ENCODE assay signal across 18 cellular contexts in genomic region chr16:8819635-8820034, GRCh38. TPM values are rescaled to one million over a fixed set of nuclear protein-coding genes. Genes with fewer than 3 reads are reported as not detected.
DNase-seq lines count a peak whose midpoint lies in the region; ATAC-seq and TF ChIP-seq lines count a peak whose summit lies in the region.
"Had no signal": no experiment of that assay in that cellular context is flagged by ENCODE, and none has a peak within 500 bp of the region (broad histone marks: within the 10 kb centered on the region; RNA-seq: fewer than 3 reads in every experiment).

No MANE protein-coding gene starts in this region.

- H3K27ac Mint-ChIP-seq in activated naive CD8-positive, alpha-beta T cell treated with anti-CD3 and anti-CD28 coated beads, Interleukin-2, amount 10 ng/mL, durations not matched to agents 7 days and 5 days: peak overlapping the region; percentile 19
- H3K27ac Mint-ChIP-seq in activated naive CD8-positive, alpha-beta T cell treated with anti-CD3 and anti-CD28 coated beads, Interleukin-2, amount 50 U/mL, for 24 hours: no peak overlapping the region
- H3K27ac Mint-ChIP-seq in CD14-positive monocyte: peak overlapping the region in 5 of 7 donors; percentile 5 to 80 (median 30)
- H3K27ac Mint-ChIP-seq: B cell, IgD-negative memory B cell had no signal

- no peak for TF ChIP-seq CTCF in CD14-positive monocyte (IDR thresholded peaks at IDR 0.05)

- intact Hi-C loops in CD14-positive monocyte (cut with micrococcal nuclease): no loop called here

- POLR2A ChIA-PET in activated naive CD8-positive, alpha-beta T cell treated with anti-CD3 and anti-CD28 coated beads, Interleukin-2, amount 10 ng/mL, durations not matched to agents 7 days and 5 days (lab: Charles Lee): interaction anchor here (0.7 to 1.2 kb wide), 2 partner anchors 32 to 52 kb away, joined by 3 to 4 read pairs; no protein-coding TSS in a partner anchor

- peaks cover 35% of the 10 kb centered on the region for H3K36me3 Mint-ChIP-seq in activated naive CD8-positive, alpha-beta T cell treated with anti-CD3 and anti-CD28 coated beads, Interleukin-2, amount 10 ng/mL, durations not matched to agents 7 days and 5 days
- H3K36me3 Mint-ChIP-seq in activated naive CD8-positive, alpha-beta T cell treated with anti-CD3 and anti-CD28 coated beads, Interleukin-2, amount 50 U/mL, for 24 hours (ENCODE audit: low read depth): peaks cover 71% of the 10 kb centered on the region
- peaks cover 61 to 75% of the 10 kb centered on the region in 2 donors for H3K36me3 Mint-ChIP-seq in CD14-positive monocyte

- H3K27me3 Mint-ChIP-seq in activated naive CD8-positive, alpha-beta T cell treated with anti-CD3 and anti-CD28 coated beads, Interleukin-2, amount 10 ng/mL, durations not matched to agents 7 days and 5 days: no peaks in the 10 kb centered on the region
- no peaks in the 10 kb centered on the region for H3K27me3 Mint-ChIP-seq in activated naive CD8-positive, alpha-beta T cell treated with anti-CD3 and anti-CD28 coated beads, Interleukin-2, amount 50 U/mL, for 24 hours
- peaks cover 0 to 2% (median 0%) of the 10 kb centered on the region in 3 donors for H3K27me3 Mint-ChIP-seq in CD14-positive monocyte (ENCODE audit: low read depth in 3 of 3)
- H3K27me3 Mint-ChIP-seq: B cell; CD4-positive, alpha-beta memory T cell; IgD-negative memory B cell had no signal

- no peak for DNase-seq in activated naive CD8-positive, alpha-beta T cell treated with anti-CD3 and anti-CD28 coated beads, Interleukin-2, amount 10 ng/mL, durations not matched to agents 7 days and 5 days
- DNase-seq in activated naive CD8-positive, alpha-beta T cell treated with anti-CD3 and anti-CD28 coated beads, Interleukin-2, amount 50 U/mL, for 24 hours: no peak
- DNase-seq in CD14-positive monocyte (ENCODE audit: low spot score): no peak
- peak in 2 of 61 donors; percentile 23 to 30 for DNase-seq in caudate nucleus (lab: John Stamatoyannopoulos, UW)
- DNase-seq in SK-N-DZ (ENCODE audit: low spot score): no peak
- DNase-seq in NAMALWA (ENCODE audit: low spot score): no peak
- no peak for DNase-seq in NCI-H2029 treated with DMSO at 0.1 percent for 48 hours (lab: John Stamatoyannopoulos, UW)
- DNase-seq: CD4-positive, alpha-beta memory T cell; DMS153; DMS79; GF-D8; HCEC 1CT had no signal

- no peaks in the 10 kb centered on the region for H3K9me3 Mint-ChIP-seq in activated naive CD8-positive, alpha-beta T cell treated with anti-CD3 and anti-CD28 coated beads, Interleukin-2, amount 10 ng/mL, durations not matched to agents 7 days and 5 days
- no peaks in the 10 kb centered on the region for H3K9me3 Mint-ChIP-seq in activated naive CD8-positive, alpha-beta T cell treated with anti-CD3 and anti-CD28 coated beads, Interleukin-2, amount 50 U/mL, for 24 hours
- H3K9me3 Mint-ChIP-seq in CD14-positive monocyte: no peaks in the 10 kb centered on the region
- H3K9me3 Mint-ChIP-seq: CD4-positive, alpha-beta memory T cell; GM23338; IgD-negative memory B cell had no signal

- H3K4me3 Mint-ChIP-seq in activated naive CD8-positive, alpha-beta T cell treated with anti-CD3 and anti-CD28 coated beads, Interleukin-2, amount 10 ng/mL, durations not matched to agents 7 days and 5 days: no peak overlapping the region
- H3K4me3 Mint-ChIP-seq in activated naive CD8-positive, alpha-beta T cell treated with anti-CD3 and anti-CD28 coated beads, Interleukin-2, amount 50 U/mL, for 24 hours: no peak overlapping the region
- no peak overlapping the region for H3K4me3 Mint-ChIP-seq in CD14-positive monocyte
- H3K4me3 Mint-ChIP-seq: CD4-positive, alpha-beta memory T cell; GM23338 had no signal

- peaks cover 19% of the 10 kb centered on the region for H3K4me1 Mint-ChIP-seq in activated naive CD8-positive, alpha-beta T cell treated with anti-CD3 and anti-CD28 coated beads, Interleukin-2, amount 10 ng/mL, durations not matched to agents 7 days and 5 days
- peaks cover 19% of the 10 kb centered on the region for H3K4me1 Mint-ChIP-seq in activated naive CD8-positive, alpha-beta T cell treated with anti-CD3 and anti-CD28 coated beads, Interleukin-2, amount 50 U/mL, for 24 hours
- peaks cover 20% of the 10 kb centered on the region for H3K4me1 Mint-ChIP-seq in CD14-positive monocyte

- ATAC-seq in activated naive CD8-positive, alpha-beta T cell treated with anti-CD3 and anti-CD28 coated beads, Interleukin-2, amount 10 ng/mL, durations not matched to agents 7 days and 5 days (ENCODE audit: low read depth): no peak
- ATAC-seq in activated naive CD8-positive, alpha-beta T cell treated with anti-CD3 and anti-CD28 coated beads, Interleukin-2, amount 50 U/mL, for 24 hours: no peak
- ATAC-seq: A549, GM23338 had no signal

- H3K27ac ChIP-seq in caudate nucleus (ENCODE audit: low read depth, low read length): peak overlapping the region; percentile 62
- H3K27ac ChIP-seq: 22Rv1, A549, C4-2B had no signal

RNA-seq across cellular contexts. Expression of gene PMM2, which starts 22.0 kb away (rescaled TPM):
- total RNA-seq in activated naive CD8-positive, alpha-beta T cell treated with anti-CD3 and anti-CD28 coated beads, Interleukin-2, amount 10 ng/mL, durations not matched to agents 7 days and 5 days: 10 to 100 TPM; 36.4 to 38.5 TPM
- 10 to 100 TPM; 17.8 to 22.9 TPM for polyA plus RNA-seq in CD14-positive monocyte
- 26.8 and 32.5 TPM in 2 replicates for polyA plus RNA-seq in SK-N-DZ (2014; cell fraction: cytosol; rRNA removed)
- polyA plus RNA-seq in SK-N-DZ (2014; cell fraction: nucleus; rRNA removed): 20.8 and 35.5 TPM in 2 replicates

RNA-seq across cellular contexts. Expression of gene TMEM186, which starts 22.2 kb away (rescaled TPM):
- total RNA-seq in activated naive CD8-positive, alpha-beta T cell treated with anti-CD3 and anti-CD28 coated beads, Interleukin-2, amount 10 ng/mL, durations not matched to agents 7 days and 5 days: 10 to 100 TPM; 11.9 to 12.6 TPM
- polyA plus RNA-seq in CD14-positive monocyte: 1 to 10 TPM; 4.4 to 4.5 TPM
- polyA plus RNA-seq in SK-N-DZ (2014; cell fraction: cytosol; rRNA removed): 10.1 and 10.9 TPM in 2 replicates
- polyA plus RNA-seq in SK-N-DZ (2014; cell fraction: nucleus; rRNA removed): 7.6 and 10.4 TPM in 2 replicates

RNA-seq across cellular contexts. Expression of gene CARHSP1, which starts 49.2 kb away (rescaled TPM):
- total RNA-seq in activated naive CD8-positive, alpha-beta T cell treated with anti-CD3 and anti-CD28 coated beads, Interleukin-2, amount 10 ng/mL, durations not matched to agents 7 days and 5 days: 100 to 1,000 TPM; 157 to 173 TPM
- polyA plus RNA-seq in CD14-positive monocyte: 10 to 100 TPM; 52.0 to 60.3 TPM
- polyA plus RNA-seq in SK-N-DZ (2014; cell fraction: cytosol; rRNA removed): 257 and 292 TPM in 2 replicates
- polyA plus RNA-seq in SK-N-DZ (2014; cell fraction: nucleus; rRNA removed): 158 and 171 TPM in 2 replicates
